In the genomic region with DNA sequence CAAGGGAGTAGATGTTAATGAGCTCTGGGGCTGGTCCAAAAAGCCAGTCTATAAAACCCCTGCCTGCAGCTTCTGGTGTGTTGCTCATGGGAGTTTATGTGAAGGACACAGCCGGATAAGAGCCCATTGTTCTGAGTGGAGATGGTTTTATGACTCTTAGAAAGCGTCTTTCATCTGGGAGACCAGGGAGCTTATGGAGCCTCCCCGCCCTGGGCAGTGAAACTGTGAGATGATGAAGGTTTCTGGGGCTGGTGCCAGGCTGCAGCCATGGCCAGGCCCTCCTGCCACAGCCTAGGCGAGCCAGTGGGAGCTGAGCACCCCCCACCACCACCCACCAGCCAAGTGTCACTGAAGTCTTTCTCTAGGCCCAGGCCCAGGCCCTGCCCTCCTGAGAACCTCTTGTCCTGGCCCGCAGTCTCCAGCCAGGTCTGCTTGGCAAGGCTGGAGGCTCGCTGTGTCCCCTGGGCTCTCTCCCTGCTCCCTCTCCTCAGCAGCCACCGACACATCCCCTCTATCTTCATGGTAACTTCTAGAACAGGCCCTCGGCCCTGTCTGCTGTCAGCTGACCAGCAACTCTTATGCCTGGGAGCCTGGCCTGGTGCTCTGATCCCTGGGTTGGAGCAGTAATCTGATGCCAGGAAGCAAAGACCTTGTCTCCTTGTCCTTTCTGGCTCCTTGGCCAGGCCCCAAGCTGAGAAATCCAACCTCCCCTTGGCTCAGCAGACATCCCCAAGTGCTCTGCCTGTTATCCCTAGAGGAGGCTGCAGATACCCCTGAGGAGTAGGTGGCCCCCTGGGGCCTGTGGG, we compare ENCODE assay signal across 8 cellular contexts. TPM values are rescaled to one million over a fixed set of nuclear protein-coding genes. Genes with fewer than 3 reads are reported as not detected.
DNase-seq lines count a peak whose midpoint lies in the region; ATAC-seq lines count a peak whose summit lies in the region.

No MANE protein-coding gene starts in this region.

- no peak for ATAC-seq in stimulated activated naive CD8-positive, alpha-beta T cell treated with anti-CD3 and anti-CD28 coated beads, Interleukin-15, amount 100 ng/mL, for 72 hours
- ATAC-seq in HG03196 (IDR thresholded peaks at IDR 0.05; ENCODE audit: unreplicated experiment), result no peak

- H3K9me3 ChIP-seq in skeletal muscle satellite cell (replicated peaks; ENCODE audit: low read length), result no peaks in the 10 kb centered on the region

- H3K4me3 ChIP-seq in H7 (ENCODE audit: insufficient read depth, low read depth, low read length), result no peak overlapping the region
- H3K4me3 ChIP-seq in skeletal muscle satellite cell (ENCODE audit: low read length), result no peak overlapping the region

- H3K4me2 ChIP-seq in skeletal muscle satellite cell (ENCODE audit: low read length), result no peak overlapping the region

- peak overlapping the region; percentile 7 for H3K9ac ChIP-seq in skeletal muscle satellite cell (ENCODE audit: low read depth, low read length)

- no peaks in the 10 kb centered on the region for H3K9me3 Mint-ChIP-seq in stimulated activated naive CD8-positive, alpha-beta T cell treated with anti-CD3 and anti-CD28 coated beads, Interleukin-15, amount 100 ng/mL, for 72 hours

- H3K36me3 ChIP-seq in H7 (replicated peaks; ENCODE audit: control insufficient read depth, insufficient read depth, low read length), result no peaks in the 10 kb centered on the region
- H3K36me3 ChIP-seq in skeletal muscle satellite cell (ENCODE audit: insufficient read depth, low read length), result no peaks in the 10 kb centered on the region

- H3K4me1 ChIP-seq in skeletal muscle satellite cell (ENCODE audit: control insufficient read depth, insufficient read depth, low read length), result peaks cover 13% of the 10 kb centered on the region

- H3K4me3 Mint-ChIP-seq in stimulated activated naive CD8-positive, alpha-beta T cell treated with anti-CD3 and anti-CD28 coated beads, Interleukin-15, amount 100 ng/mL, for 72 hours, result no peak overlapping the region

- H3K27me3 ChIP-seq in H7 (ENCODE audit: control insufficient read depth, insufficient read depth, low read length), result no peaks in the 10 kb centered on the region
- peaks cover 13% of the 10 kb centered on the region for H3K27me3 ChIP-seq in skeletal muscle satellite cell (ENCODE audit: control insufficient read depth, insufficient read depth, low read length)

- DNase-seq in H7, result peak; percentile 38
- DNase-seq in astrocyte of the hippocampus (ENCODE audit: low read depth, low spot score), result peak; percentile 67
- peak; percentile 27 for DNase-seq in inferior parietal cortex (ENCODE audit: extremely low spot score)
- DNase-seq in NCI-H69 (lab: John Stamatoyannopoulos, UW), result no peak
- no peak for DNase-seq in NCI-H345 (lab: John Stamatoyannopoulos, UW)
- DNase-seq in stimulated activated naive CD8-positive, alpha-beta T cell treated with anti-CD3 and anti-CD28 coated beads, Interleukin-15, amount 100 ng/mL, for 72 hours, result no peak

- no peak overlapping the region for H3K27ac Mint-ChIP-seq in stimulated activated naive CD8-positive, alpha-beta T cell treated with anti-CD3 and anti-CD28 coated beads, Interleukin-15, amount 100 ng/mL, for 72 hours

- H3K4me1 Mint-ChIP-seq in stimulated activated naive CD8-positive, alpha-beta T cell treated with anti-CD3 and anti-CD28 coated beads, Interleukin-15, amount 100 ng/mL, for 72 hours, result no peaks in the 10 kb centered on the region

- H3K27me3 Mint-ChIP-seq in stimulated activated naive CD8-positive, alpha-beta T cell treated with anti-CD3 and anti-CD28 coated beads, Interleukin-15, amount 100 ng/mL, for 72 hours, result peaks cover 38% of the 10 kb centered on the region

RNA-seq across cellular contexts. Expression of a gene that starts 7.6 kb away (rescaled TPM):
- 54.8 and 76.9 TPM in 2 replicates for total RNA-seq in H7 (2014; rRNA removed; shearing (Covaris generic))
- 11.9 and 14.4 TPM in 2 replicates for total RNA-seq in skeletal muscle satellite cell (2012; rRNA removed)

Comparison
In these comparisons a context has a peak if more than half of its experiments do, and no peak if none do; other contexts are left out.
1. DNase-seq: peak in H7 (single experiment), astrocyte of the hippocampus (single experiment) and inferior parietal cortex (single experiment); none in NCI-H69 (single experiment), NCI-H345 (single experiment) and stimulated activated naive CD8-positive, alpha-beta T cell treated with anti-CD3 and anti-CD28 coated beads, Interleukin-15, amount 100 ng/mL, for 72 hours (0 of 2).